ENCODE assay signal across 1 cellular context in genomic region chr15:91948001-91948608, GRCh38.
TF ChIP-seq lines count a peak whose summit lies in the region.

No MANE protein-coding gene starts in this region.

TF ChIP-seq in H1, 55 proteins besides CTCF, POLR2A, EP300 and RAD21 (continued from another document):
- TF ChIP-seq RBBP5 (IDR thresholded peaks at IDR 0.05; ENCODE audit: borderline replicate concordance, low read depth, low read length) = 0 out of 2 replicates have a peak, but pooled peaks have one; percentile 10
- peak; percentile 48 for TF ChIP-seq POLR2AphosphoS5 (IDR thresholded peaks at IDR 0.05; ENCODE audit: low read depth, low read length)
- peak; percentile 88 for TF ChIP-seq MAX (IDR thresholded peaks at IDR 0.05)
- no peak for TF ChIP-seq KDM5A (IDR thresholded peaks at IDR 0.05; ENCODE audit: low read length)
- TF ChIP-seq JUND (IDR thresholded peaks at IDR 0.05; ENCODE audit: low read length) = peak; percentile 73
- no peak for TF ChIP-seq ZNF274 (IDR thresholded peaks at IDR 0.05; ENCODE audit: borderline replicate concordance, extremely low read depth, low read length)
- 0 out of 2 replicates have a peak, but pooled peaks have one; percentile 75 for TF ChIP-seq POU5F1 (IDR thresholded peaks at IDR 0.05; ENCODE audit: low read depth, low read length)
